ENCODE assay signal across 1 cellular context in genomic region chr12:570237-570925, GRCh38.
TF ChIP-seq lines count a peak whose summit lies in the region.

No MANE protein-coding gene starts in this region.

TF ChIP-seq in HepG2, 621 proteins besides CTCF, POLR2A, EP300 and RAD21 (continued from another document and continues in another):
- TF ChIP-seq, protein P1, sequence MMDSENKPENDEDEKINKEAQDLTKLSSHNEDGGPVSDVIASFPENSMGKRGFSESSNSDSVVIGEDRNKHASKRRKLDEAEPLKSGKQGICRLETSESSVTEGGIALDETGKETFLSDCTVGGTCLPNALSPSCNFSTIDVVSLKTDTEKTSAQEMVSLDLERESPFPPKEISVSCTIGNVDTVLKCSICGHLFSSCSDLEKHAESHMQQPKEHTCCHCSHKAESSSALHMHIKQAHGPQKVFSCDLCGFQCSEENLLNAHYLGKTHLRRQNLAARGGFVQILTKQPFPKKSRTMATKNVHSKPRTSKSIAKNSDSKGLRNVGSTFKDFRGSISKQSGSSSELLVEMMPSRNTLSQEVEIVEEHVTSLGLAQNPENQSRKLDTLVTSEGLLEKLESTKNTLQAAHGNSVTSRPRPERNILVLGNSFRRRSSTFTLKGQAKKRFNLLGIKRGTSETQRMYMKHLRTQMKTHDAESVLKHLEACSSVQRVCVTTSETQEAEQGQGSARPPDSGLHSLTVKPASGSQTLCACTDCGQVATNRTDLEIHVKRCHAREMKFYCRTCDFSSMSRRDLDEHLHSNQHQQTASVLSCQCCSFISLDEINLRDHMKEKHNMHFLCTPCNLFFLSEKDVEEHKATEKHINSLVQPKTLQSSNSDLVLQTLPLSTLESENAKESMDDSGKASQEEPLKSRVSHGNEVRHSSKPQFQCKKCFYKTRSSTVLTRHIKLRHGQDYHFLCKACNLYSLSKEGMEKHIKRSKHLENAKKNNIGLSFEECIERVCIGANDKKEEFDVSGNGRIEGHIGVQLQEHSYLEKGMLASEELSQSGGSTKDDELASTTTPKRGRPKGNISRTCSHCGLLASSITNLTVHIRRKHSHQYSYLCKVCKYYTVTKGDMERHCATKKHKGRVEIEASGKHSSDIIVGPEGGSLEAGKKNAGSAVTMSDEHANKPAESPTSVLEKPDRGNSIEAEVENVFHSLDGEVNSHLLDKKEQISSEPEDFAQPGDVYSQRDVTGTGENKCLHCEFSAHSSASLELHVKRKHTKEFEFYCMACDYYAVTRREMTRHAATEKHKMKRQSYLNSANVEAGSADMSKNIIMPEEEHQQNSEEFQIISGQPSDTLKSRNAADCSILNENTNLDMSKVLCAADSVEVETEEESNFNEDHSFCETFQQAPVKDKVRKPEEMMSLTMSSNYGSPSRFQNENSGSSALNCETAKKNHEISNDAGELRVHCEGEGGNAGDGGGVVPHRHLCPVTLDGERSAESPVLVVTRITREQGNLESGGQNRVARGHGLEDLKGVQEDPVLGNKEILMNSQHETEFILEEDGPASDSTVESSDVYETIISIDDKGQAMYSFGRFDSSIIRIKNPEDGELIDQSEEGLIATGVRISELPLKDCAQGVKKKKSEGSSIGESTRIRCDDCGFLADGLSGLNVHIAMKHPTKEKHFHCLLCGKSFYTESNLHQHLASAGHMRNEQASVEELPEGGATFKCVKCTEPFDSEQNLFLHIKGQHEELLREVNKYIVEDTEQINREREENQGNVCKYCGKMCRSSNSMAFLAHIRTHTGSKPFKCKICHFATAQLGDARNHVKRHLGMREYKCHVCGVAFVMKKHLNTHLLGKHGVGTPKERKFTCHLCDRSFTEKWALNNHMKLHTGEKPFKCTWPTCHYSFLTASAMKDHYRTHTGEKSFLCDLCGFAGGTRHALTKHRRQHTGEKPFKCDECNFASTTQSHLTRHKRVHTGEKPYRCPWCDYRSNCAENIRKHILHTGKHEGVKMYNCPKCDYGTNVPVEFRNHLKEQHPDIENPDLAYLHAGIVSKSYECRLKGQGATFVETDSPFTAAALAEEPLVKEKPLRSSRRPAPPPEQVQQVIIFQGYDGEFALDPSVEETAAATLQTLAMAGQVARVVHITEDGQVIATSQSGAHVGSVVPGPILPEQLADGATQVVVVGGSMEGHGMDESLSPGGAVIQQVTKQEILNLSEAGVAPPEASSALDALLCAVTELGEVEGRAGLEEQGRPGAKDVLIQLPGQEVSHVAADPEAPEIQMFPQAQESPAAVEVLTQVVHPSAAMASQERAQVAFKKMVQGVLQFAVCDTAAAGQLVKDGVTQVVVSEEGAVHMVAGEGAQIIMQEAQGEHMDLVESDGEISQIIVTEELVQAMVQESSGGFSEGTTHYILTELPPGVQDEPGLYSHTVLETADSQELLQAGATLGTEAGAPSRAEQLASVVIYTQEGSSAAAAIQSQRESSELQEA (CRISPR knock-in tag; IDR thresholded peaks at IDR 0.05; ENCODE audit: not compliant biosample characterization), result no peak
- TF ChIP-seq HNF4G (IDR thresholded peaks at IDR 0.05; ENCODE audit: borderline replicate concordance, low read depth, low read length) (0 out of 2 replicates have a peak, but pooled peaks have one; percentile 39), HNF4G (CRISPR knock-in tag; IDR thresholded peaks at IDR 0.05; ENCODE audit: borderline replicate concordance, low read depth) (no peak), SAP130 (CRISPR knock-in tag; IDR thresholded peaks at IDR 0.05; ENCODE audit: low read depth) (peak; percentile 70), MLLT10 (CRISPR knock-in tag; IDR thresholded peaks at IDR 0.05) (no peak), MYNN (CRISPR knock-in tag; IDR thresholded peaks at IDR 0.05; ENCODE audit: low read depth) (peak; percentile 90; the same call in 1 of the 2 replicates), HOXA9 (CRISPR knock-in tag; IDR thresholded peaks at IDR 0.05; ENCODE audit: borderline replicate concordance) (no peak), IRX3 (CRISPR knock-in tag; IDR thresholded peaks at IDR 0.05; ENCODE audit: borderline replicate concordance, low read depth) (no peak), ADNP (CRISPR knock-in tag; IDR thresholded peaks at IDR 0.05) (0 out of 2 replicates have a peak, but pooled peaks have one; percentile 51), ZNF292 (CRISPR knock-in tag; IDR thresholded peaks at IDR 0.05; ENCODE audit: borderline replicate concordance, low read depth) (peak; percentile 64; the same call in 1 of the 2 replicates), TEF (CRISPR knock-in tag; IDR thresholded peaks at IDR 0.05) (no peak), HNRNPL (IDR thresholded peaks at IDR 0.05; ENCODE audit: low read depth, low read length) (no peak), ZNF776 (CRISPR knock-in tag; IDR thresholded peaks at IDR 0.05) (no peak), CEBPB (IDR thresholded peaks at IDR 0.05; ENCODE audit: borderline replicate concordance, low read depth, low read length) (no peak), KAT2B (IDR thresholded peaks at IDR 0.05; ENCODE audit: borderline replicate concordance, low read depth, low read length) (no peak), ZBED4 (CRISPR knock-in tag; IDR thresholded peaks at IDR 0.05; ENCODE audit: borderline replicate concordance) (peak; percentile 98), MIXL1 (CRISPR knock-in tag; IDR thresholded peaks at IDR 0.05) (0 out of 2 replicates have a peak, but pooled peaks have one; percentile 22), ATF6 (CRISPR knock-in tag; conservative IDR thresholded peaks at IDR 0.05) (no peak), ISL2 (CRISPR knock-in tag; IDR thresholded peaks at IDR 0.05) (no peak; the same call in 1 of the 2 replicates), E2F1 (CRISPR knock-in tag; IDR thresholded peaks at IDR 0.05) (no peak), ZBTB20 (CRISPR knock-in tag; IDR thresholded peaks at IDR 0.05; ENCODE audit: borderline replicate concordance, low read depth) (no peak; the same call in 1 of the 2 replicates), MAFK (conservative IDR thresholded peaks at IDR 0.05 in 1 of 2, IDR thresholded peaks at IDR 0.05 in 1 of 2; ENCODE audit: low read length in 2 of 2) (no peak), HIVEP1 (CRISPR knock-in tag; IDR thresholded peaks at IDR 0.05) (no peak), THYN1 (CRISPR knock-in tag; IDR thresholded peaks at IDR 0.05; ENCODE audit: borderline replicate concordance, low read depth) (no peak), TIGD3 (CRISPR knock-in tag; IDR thresholded peaks at IDR 0.05; ENCODE audit: borderline replicate concordance) (no peak), TCF12 (IDR thresholded peaks at IDR 0.05) (no peak), TCF12 (CRISPR knock-in tag; IDR thresholded peaks at IDR 0.05) (peak; percentile 25; the same call in 1 of the 2 replicates), ZNF558 (CRISPR knock-in tag; IDR thresholded peaks at IDR 0.05; ENCODE audit: borderline replicate concordance) (no peak; the same call in 1 of the 2 replicates), PTBP1 (IDR thresholded peaks at IDR 0.05; ENCODE audit: low read depth, low read length, poor library complexity, severe bottlenecking) (no peak), ZNF660 (CRISPR knock-in tag; IDR thresholded peaks at IDR 0.05; ENCODE audit: borderline replicate concordance, low read depth) (no peak; the same call in 1 of the 2 replicates), HNF4A (CRISPR knock-in tag; IDR thresholded peaks at IDR 0.05) (peak; percentile 24; the same call in 1 of the 2 replicates), MXD4 (CRISPR knock-in tag; IDR thresholded peaks at IDR 0.05) (no peak; the same call in none of the 2 replicates), ZNF34 (CRISPR knock-in tag; IDR thresholded peaks at IDR 0.05; ENCODE audit: borderline replicate concordance) (0 out of 2 replicates have a peak, but pooled peaks have one; percentile 49), CCDC6 (CRISPR knock-in tag; IDR thresholded peaks at IDR 0.05) (peak; percentile 31; the same call in 1 of the 2 replicates)
- TF ChIP-seq, protein P2, sequence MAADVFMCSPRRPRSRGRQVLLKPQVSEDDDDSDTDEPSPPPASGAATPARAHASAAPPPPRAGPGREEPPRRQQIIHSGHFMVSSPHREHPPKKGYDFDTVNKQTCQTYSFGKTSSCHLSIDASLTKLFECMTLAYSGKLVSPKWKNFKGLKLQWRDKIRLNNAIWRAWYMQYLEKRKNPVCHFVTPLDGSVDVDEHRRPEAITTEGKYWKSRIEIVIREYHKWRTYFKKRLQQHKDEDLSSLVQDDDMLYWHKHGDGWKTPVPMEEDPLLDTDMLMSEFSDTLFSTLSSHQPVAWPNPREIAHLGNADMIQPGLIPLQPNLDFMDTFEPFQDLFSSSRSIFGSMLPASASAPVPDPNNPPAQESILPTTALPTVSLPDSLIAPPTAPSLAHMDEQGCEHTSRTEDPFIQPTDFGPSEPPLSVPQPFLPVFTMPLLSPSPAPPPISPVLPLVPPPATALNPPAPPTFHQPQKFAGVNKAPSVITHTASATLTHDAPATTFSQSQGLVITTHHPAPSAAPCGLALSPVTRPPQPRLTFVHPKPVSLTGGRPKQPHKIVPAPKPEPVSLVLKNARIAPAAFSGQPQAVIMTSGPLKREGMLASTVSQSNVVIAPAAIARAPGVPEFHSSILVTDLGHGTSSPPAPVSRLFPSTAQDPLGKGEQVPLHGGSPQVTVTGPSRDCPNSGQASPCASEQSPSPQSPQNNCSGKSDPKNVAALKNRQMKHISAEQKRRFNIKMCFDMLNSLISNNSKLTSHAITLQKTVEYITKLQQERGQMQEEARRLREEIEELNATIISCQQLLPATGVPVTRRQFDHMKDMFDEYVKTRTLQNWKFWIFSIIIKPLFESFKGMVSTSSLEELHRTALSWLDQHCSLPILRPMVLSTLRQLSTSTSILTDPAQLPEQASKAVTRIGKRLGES (CRISPR knock-in tag; IDR thresholded peaks at IDR 0.05; ENCODE audit: borderline replicate concordance), result no peak
